ENCODE assay signal across 9 cellular contexts in the genomic region with DNA sequence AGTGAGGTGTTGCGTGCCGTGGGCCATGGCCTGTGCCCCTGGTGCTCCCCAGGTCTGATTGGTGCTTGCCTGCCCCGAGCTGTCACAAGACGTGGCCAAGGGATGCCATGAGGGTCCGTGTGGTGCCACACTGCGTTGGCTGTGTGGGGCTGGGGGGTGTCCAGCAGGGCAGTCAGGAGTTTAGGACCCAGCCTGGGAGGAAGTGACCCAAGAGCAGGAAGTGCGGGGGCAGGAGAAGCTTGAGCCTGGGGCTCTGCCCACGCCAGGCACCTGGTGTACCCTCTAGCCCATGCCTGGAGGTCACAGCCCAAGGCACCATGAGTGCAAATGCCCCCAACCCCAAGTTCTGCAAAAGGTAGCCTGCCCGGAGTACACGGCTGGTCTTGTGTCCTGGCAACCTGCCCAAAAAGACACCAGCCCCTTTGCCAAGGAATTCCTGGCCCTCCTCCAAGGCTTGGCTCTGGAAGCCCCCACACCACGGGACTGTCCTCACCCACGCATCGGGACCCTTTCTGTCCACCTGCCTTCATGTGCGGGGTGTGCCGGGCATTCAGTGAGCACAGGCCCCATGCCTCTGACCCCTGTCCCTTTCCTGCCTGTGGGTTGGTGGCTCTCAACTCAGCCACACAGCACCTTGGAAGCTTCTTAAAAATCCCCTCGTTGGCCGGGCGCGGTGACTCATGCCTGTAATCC. TPM values are rescaled to one million over a fixed set of nuclear protein-coding genes. Genes with fewer than 3 reads are reported as not detected.
DNase-seq lines count a peak whose midpoint lies in the region; ATAC-seq and TF ChIP-seq lines count a peak whose summit lies in the region.
"Had no signal": no experiment of that assay in that cellular context is flagged by ENCODE, and none has a peak within 500 bp of the region (broad histone marks: within the 10 kb centered on the region; RNA-seq: fewer than 3 reads in every experiment).

No MANE protein-coding gene starts in this region.

- H3K27ac ChIP-seq in foreskin keratinocyte: peak overlapping the region; percentile 40

- no peaks in the 10 kb centered on the region for H3K9me3 Mint-ChIP-seq in T-cell

- DNase-seq in T-cell: no peak
- DNase-seq in foreskin keratinocyte: no peak
- DNase-seq in renal cortical epithelial cell (ENCODE audit: low read depth): peak; percentile 27
- DNase-seq in NCI-H1436 treated with DMSO at 0.1 percent for 48 hours (lab: John Stamatoyannopoulos, UW): no peak
- DNase-seq in COLO829 (ENCODE audit: low spot score): no peak
- no peak for DNase-seq in NCI-H187 treated with DMSO at 0.1 percent for 48 hours (lab: John Stamatoyannopoulos, UW)
- DNase-seq in KBM-7: no peak

- CTCF ChIA-PET in T-cell (lab: Charles Lee): interaction anchor here (0.7 to 1.0 kb wide), 4 partner anchors 25 to 757 kb away, joined by 3 read pairs; a partner anchor contains a TSS

- H3K4me1 ChIP-seq in foreskin keratinocyte: peaks cover 7% of the 10 kb centered on the region

- no peak for TF ChIP-seq CTCF in foreskin keratinocyte (conservative IDR thresholded peaks at IDR 0.05)

- H3K27me3 ChIP-seq in foreskin keratinocyte: no peaks in the 10 kb centered on the region
- H3K27me3 ChIP-seq: ascending aorta had no signal

- in situ Hi-C loops in KBM-7 (cut with MboI; ENCODE audit: low pct_unique_long_range_greater_than_20kb, low sequenced_read_pairs): no loop called here

- peaks cover 36 to 50% (median 37%) of the 10 kb centered on the region in 3 donors for H3K4me1 Mint-ChIP-seq in T-cell

- H3K27ac Mint-ChIP-seq in T-cell: peak overlapping the region; percentile 95 to 96

- peaks cover 5% of the 10 kb centered on the region for H3K36me3 Mint-ChIP-seq in T-cell

- H3K4me3 Mint-ChIP-seq in T-cell: peak overlapping the region; percentile 83 to 88 (median 88)

- ATAC-seq in GM18511 (IDR thresholded peaks at IDR 0.05; ENCODE audit: unreplicated experiment): peak; percentile 12
- ATAC-seq in T-cell (replicated peaks in 1 of 4): no peak
- no peak for ATAC-seq in foreskin keratinocyte

- no peaks in the 10 kb centered on the region for H3K27me3 Mint-ChIP-seq in T-cell

- POLR2A ChIA-PET in T-cell (lab: Charles Lee): no interaction called here

RNA-seq across cellular contexts. Expression of a gene that starts 24.9 kb away (rescaled TPM):
- 10 to 100 TPM; 10.7 to 27.3 (median 22.6) TPM for total RNA-seq in T-cell
- 10.0 and 10.9 TPM in 2 replicates for total RNA-seq in foreskin keratinocyte
- 15.2 and 15.5 TPM in 2 replicates for polyA plus RNA-seq in foreskin keratinocyte
- total RNA-seq in renal cortical epithelial cell: 6.9 and 7.2 TPM in 2 replicates

RNA-seq across cellular contexts. Expression of a gene that starts 29.6 kb away (rescaled TPM):
- total RNA-seq in T-cell (1 to 10 TPM; 2.3 to 3.7 (median 2.9) TPM), foreskin keratinocyte (65.5 and 76.1 TPM in 2 replicates), renal cortical epithelial cell (26.6 and 89.1 TPM in 2 replicates)
- 75.0 and 84.2 TPM in 2 replicates for polyA plus RNA-seq in foreskin keratinocyte

RNA-seq across cellular contexts. Expression of a gene that starts 32.1 kb away (rescaled TPM):
- 10 to 100 TPM; 38.8 to 51.5 (median 45.7) TPM for total RNA-seq in T-cell
- 71.9 and 74.2 TPM in 2 replicates for total RNA-seq in foreskin keratinocyte
- 85.5 and 88.1 TPM in 2 replicates for polyA plus RNA-seq in foreskin keratinocyte
- total RNA-seq in renal cortical epithelial cell: 30.6 and 51.2 TPM in 2 replicates

RNA-seq across cellular contexts. Expression of a gene that starts 34.2 kb away (rescaled TPM):
- total RNA-seq in T-cell: 10 to 100 TPM; 14.4 to 27.3 (median 16.5) TPM
- total RNA-seq in foreskin keratinocyte: 35.5 and 41.6 TPM in 2 replicates
- 24.7 and 29.6 TPM in 2 replicates for polyA plus RNA-seq in foreskin keratinocyte
- total RNA-seq in renal cortical epithelial cell: 5.6 and 10.9 TPM in 2 replicates
